In the genomic region with DNA sequence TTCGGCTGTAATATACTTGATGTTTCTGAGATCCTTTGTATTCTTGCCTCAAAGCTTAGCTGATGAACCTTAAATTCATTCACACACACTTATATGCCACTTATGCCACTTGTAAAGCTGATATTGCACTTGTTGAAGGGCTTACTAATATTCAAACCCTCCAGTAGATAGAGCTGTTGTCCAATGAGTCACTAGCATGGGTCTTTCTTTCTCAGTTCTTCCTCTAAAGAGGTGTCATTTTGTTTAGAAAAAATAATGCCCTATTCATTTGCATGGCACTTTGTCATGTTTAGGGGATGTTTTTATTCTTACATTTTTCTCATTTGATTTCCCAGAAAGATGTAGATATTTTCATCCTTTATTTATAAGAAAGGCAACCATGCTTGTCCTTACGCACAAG, we compare ENCODE assay signal across 10 cellular contexts. TPM values are rescaled to one million over a fixed set of nuclear protein-coding genes. Genes with fewer than 3 reads are reported as not detected.
DNase-seq lines count a peak whose midpoint lies in the region; ATAC-seq and TF ChIP-seq lines count a peak whose summit lies in the region.
"Had no signal": no experiment of that assay in that cellular context is flagged by ENCODE, and none has a peak within 500 bp of the region (broad histone marks: within the 10 kb centered on the region; RNA-seq: fewer than 3 reads in every experiment).

No MANE protein-coding gene starts in this region.

- no peaks in the 10 kb centered on the region for H3K27me3 Mint-ChIP-seq in MCF 10A (ENCODE audit: insufficient read depth, unreplicated experiment)
- H3K27me3 Mint-ChIP-seq in stimulated activated naive CD8-positive, alpha-beta T cell treated with anti-CD3 and anti-CD28 coated beads, Interleukin-15, amount 100 ng/mL, for 72 hours: no peaks in the 10 kb centered on the region

- no peak overlapping the region for H2BK120ac ChIP-seq in trophoblast cell (ENCODE audit: insufficient read depth, low read length, poor library complexity)

- H2AK5ac ChIP-seq in trophoblast cell (ENCODE audit: low read length): no peak overlapping the region

- no peak overlapping the region for H2BK12ac ChIP-seq in trophoblast cell (ENCODE audit: low read length)

- H3K36me3 ChIP-seq in breast epithelium: peaks cover under 1% of the 10 kb centered on the region
- H3K36me3 ChIP-seq in body of pancreas (replicated peaks in 1 of 2; ENCODE audit: insufficient read depth in 1 of 2, low read depth in 2 of 2): no peaks in the 10 kb centered on the region
- H3K36me3 ChIP-seq in trophoblast cell (ENCODE audit: control insufficient read depth in 1 of 2, insufficient read depth in 2 of 2, low read length in 2 of 2): peaks cover 0 to 4% of the 10 kb centered on the region in 2 experiments

- H3K4me1 ChIP-seq in breast epithelium: no peaks in the 10 kb centered on the region
- H3K4me1 ChIP-seq in body of pancreas: peaks cover 26% of the 10 kb centered on the region
- H3K4me1 ChIP-seq in trophoblast cell (ENCODE audit: control insufficient read depth in 1 of 2, insufficient read depth in 2 of 2, low read length in 2 of 2): no peaks in the 10 kb centered on the region

- H2BK5ac ChIP-seq in trophoblast cell (ENCODE audit: low read depth, low read length, poor library complexity): no peak overlapping the region

- H3K4me3 ChIP-seq in breast epithelium (no peak overlapping the region), body of pancreas (no peak overlapping the region), trophoblast cell (ENCODE audit: low read depth, low read length) (no peak overlapping the region)

- no peaks in the 10 kb centered on the region for H3K9me3 Mint-ChIP-seq in MCF 10A (ENCODE audit: unreplicated experiment)
- H3K9me3 Mint-ChIP-seq in stimulated activated naive CD8-positive, alpha-beta T cell treated with anti-CD3 and anti-CD28 coated beads, Interleukin-15, amount 100 ng/mL, for 72 hours: no peaks in the 10 kb centered on the region

- H3K9me3 ChIP-seq in breast epithelium (no peaks in the 10 kb centered on the region), body of pancreas (no peaks in the 10 kb centered on the region), trophoblast cell (ENCODE audit: insufficient read depth, low read depth, low read length) (no peaks in the 10 kb centered on the region)

- no peak overlapping the region for H3K4me3 Mint-ChIP-seq in MCF 10A (ENCODE audit: unreplicated experiment)
- no peak overlapping the region for H3K4me3 Mint-ChIP-seq in stimulated activated naive CD8-positive, alpha-beta T cell treated with anti-CD3 and anti-CD28 coated beads, Interleukin-15, amount 100 ng/mL, for 72 hours

- H3K79me2 ChIP-seq in trophoblast cell (ENCODE audit: control insufficient read depth, insufficient read depth, low read length, poor library complexity): no peaks in the 10 kb centered on the region

- H2AFZ ChIP-seq in trophoblast cell (ENCODE audit: insufficient read depth, low read length, poor library complexity): no peak overlapping the region

- no peak overlapping the region for H4K8ac ChIP-seq in trophoblast cell (ENCODE audit: low read depth, low read length)

- CTCF ChIA-PET in MCF 10A (lab: Yijun Ruan, JAX): interaction anchor here (0.6 kb wide), 1 partner anchor 192 kb away, joined by 7 read pairs; no protein-coding TSS in a partner anchor

- H3K79me1 ChIP-seq in trophoblast cell (ENCODE audit: low read length): no peaks in the 10 kb centered on the region

- no peak overlapping the region for H3K14ac ChIP-seq in trophoblast cell (ENCODE audit: low read length)

- H3K4ac ChIP-seq in trophoblast cell (ENCODE audit: low read depth, low read length): no peak overlapping the region

- H3K9ac ChIP-seq in trophoblast cell (ENCODE audit: low read length): no peak overlapping the region

- TF ChIP-seq CTCF in MCF 10A (IDR thresholded peaks at IDR 0.05; ENCODE audit: unreplicated experiment) (no peak), breast epithelium (IDR thresholded peaks at IDR 0.05) (no peak), body of pancreas (IDR thresholded peaks at IDR 0.05) (peak in 4 of 7 experiments; percentile 20 to 23 (median 20)), GM20000 (IDR thresholded peaks at IDR 0.05; ENCODE audit: extremely low read depth, missing control alignments) (no peak)

- H3K27ac ChIP-seq in breast epithelium (no peak overlapping the region), body of pancreas (no peak overlapping the region), trophoblast cell (ENCODE audit: low read depth, low read length) (no peak overlapping the region)

- peaks cover 23% of the 10 kb centered on the region for H3K36me3 Mint-ChIP-seq in MCF 10A (ENCODE audit: insufficient read depth, unreplicated experiment)

- no peak overlapping the region for H3K4me2 ChIP-seq in trophoblast cell (ENCODE audit: low read length)

- TF ChIP-seq POLR2A in breast epithelium (IDR thresholded peaks at IDR 0.05) (no peak), body of pancreas (IDR thresholded peaks at IDR 0.05) (no peak)

- ATAC-seq in HG03135 (IDR thresholded peaks at IDR 0.05; ENCODE audit: unreplicated experiment) (peak; percentile 59), body of pancreas (no peak)
- ATAC-seq in stimulated activated naive CD8-positive, alpha-beta T cell treated with anti-CD3 and anti-CD28 coated beads, Interleukin-15, amount 100 ng/mL, for 72 hours: peak; percentile 62

- intact Hi-C loops in MCF 10A (cut with micrococcal nuclease) (no loop called here), breast epithelium (cut with DNase I; ENCODE audit: low total_unique reads) (no loop called here), body of pancreas (cut with DNase I) (no loop called here)

- H3K18ac ChIP-seq in trophoblast cell (ENCODE audit: low read length): no peak overlapping the region

- H3K23ac ChIP-seq in trophoblast cell (ENCODE audit: low read length): no peak overlapping the region

- H4K91ac ChIP-seq in trophoblast cell (ENCODE audit: low read depth, low read length): no peak overlapping the region

- no TSS peak for BruUV-seq in MCF 10A (replicated peaks; lab: Mats Ljungman, UMichigan)

- POLR2A ChIA-PET in MCF 10A (lab: Yijun Ruan, JAX): no interaction called here

- WGBS in body of pancreas, 2 donors: 82 to 87% methylated on average over 2 of the region's 2 CpGs
- WGBS in trophoblast cell (ENCODE audit: extremely low coverage, insufficient coverage, insufficient read length): no CpG with 5 or more reads among the region's 2 CpGs

- H3K27me3 ChIP-seq in breast epithelium (no peaks in the 10 kb centered on the region), body of pancreas (no peaks in the 10 kb centered on the region), trophoblast cell (ENCODE audit: insufficient read depth, low read length) (no peaks in the 10 kb centered on the region)

- no peaks in the 10 kb centered on the region for H3K4me1 Mint-ChIP-seq in MCF 10A (ENCODE audit: insufficient read depth, unreplicated experiment)
- H3K4me1 Mint-ChIP-seq in stimulated activated naive CD8-positive, alpha-beta T cell treated with anti-CD3 and anti-CD28 coated beads, Interleukin-15, amount 100 ng/mL, for 72 hours: peaks cover 18% of the 10 kb centered on the region

- peak overlapping the region; percentile 32 for H3K27ac Mint-ChIP-seq in MCF 10A (ENCODE audit: low read depth, unreplicated experiment)
- peak overlapping the region in 1 of 2 donors; percentile 53 for H3K27ac Mint-ChIP-seq in stimulated activated naive CD8-positive, alpha-beta T cell treated with anti-CD3 and anti-CD28 coated beads, Interleukin-15, amount 100 ng/mL, for 72 hours

- DNase-seq in MCF 10A (ENCODE audit: unreplicated experiment) (peak; percentile 3), breast epithelium (ENCODE audit: low spot score in 2 of 2) (no peak), body of pancreas (no peak), GM20000 (ENCODE audit: low spot score) (no peak), trophoblast cell (no peak)
- no peak for DNase-seq in stimulated activated naive CD8-positive, alpha-beta T cell treated with anti-CD3 and anti-CD28 coated beads, Interleukin-15, amount 100 ng/mL, for 72 hours
- no peak for DNase-seq in effector CD8-positive, alpha-beta T cell (lab: John Stamatoyannopoulos, UW)
- DNase-seq: DND-41, NCI-H774 had no signal

- H4K12ac ChIP-seq in trophoblast cell (ENCODE audit: low read depth, low read length): no peak overlapping the region

RNA-seq across cellular contexts. Expression of a gene that starts 56.4 kb away (rescaled TPM):
- total RNA-seq in MCF 10A (2022): 49.5 and 57.4 TPM in 2 replicates
- 100 to 1,000 TPM in 2 of 3 donors, 10 to 100 TPM in 1; 85.0 to 162 (median 123) TPM for total RNA-seq in breast epithelium
- total RNA-seq in body of pancreas: 100 to 1,000 TPM in 1 of 2 donors, 10 to 100 TPM in 1; 99.4 to 129 TPM
- 16.9 and 17.7 TPM in 2 replicates for polyA plus RNA-seq in trophoblast cell (2013)

Comparison
In these comparisons a context has a peak if more than half of its experiments do, and no peak if none do; other contexts are left out.
1. CTCF ChIP-seq: peak in body of pancreas (4 of 7); none in MCF 10A (single experiment), breast epithelium (0 of 3) and GM20000 (single experiment).